In the genomic region with DNA sequence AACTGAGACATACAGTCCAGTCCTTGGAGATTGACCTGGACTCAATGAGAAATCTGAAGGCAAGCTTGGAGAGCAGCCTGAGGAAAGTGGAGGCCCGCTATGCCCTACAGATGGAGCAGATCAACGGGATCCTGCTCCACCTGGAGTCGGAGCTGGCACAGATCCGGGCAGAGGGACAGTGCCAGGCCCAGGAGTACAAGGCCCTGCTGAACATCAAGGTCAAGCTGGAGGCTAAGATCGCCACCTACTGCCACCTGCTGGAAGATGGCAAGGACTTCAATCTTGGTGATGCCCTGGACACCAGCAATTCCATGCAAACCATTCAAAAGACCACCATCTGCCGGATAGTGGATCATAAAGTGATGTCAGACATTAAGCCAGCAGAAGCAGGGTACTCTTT, we compare ENCODE assay signal across 8 cellular contexts.
DNase-seq lines count a peak whose midpoint lies in the region; FAIRE-seq lines count a peak whose summit lies in the region.

No MANE protein-coding gene starts in this region.

- peak; percentile 87 for FAIRE-seq in GM19239 (lab: Jason Lieb, UNC)

- DNase-seq in CD1c-positive myeloid dendritic cell (ENCODE audit: extremely low spot score) (peak; percentile 21), GM19239 (ENCODE audit: insufficient read length, low spot score) (no peak), UCSD-AML1 (lab: John Stamatoyannopoulos, UW; ENCODE audit: unreplicated experiment) (peak; percentile 21), iris pigment epithelial cell (ENCODE audit: low read depth) (peak; percentile 14), NCI-H345 treated with DMSO at 0.1 percent for 48 hours (lab: John Stamatoyannopoulos, UW; ENCODE audit: unreplicated experiment) (no peak), NCI-H187 treated with DMSO at 0.1 percent for 48 hours (lab: John Stamatoyannopoulos, UW) (no peak), COLO829 (ENCODE audit: low spot score) (no peak)
- DNase-seq in NK-92 treated with Interleukin-12 subunit alpha and Interleukin-12 subunit beta, amount 100 ng/mL, for 24 hours (lab: John Stamatoyannopoulos, UW) = no peak

Comparison
In these comparisons a context has a peak if more than half of its experiments do, and no peak if none do; other contexts are left out.
1. DNase-seq: peak in CD1c-positive myeloid dendritic cell (single experiment), UCSD-AML1 (single experiment) and iris pigment epithelial cell (single experiment); none in GM19239 (single experiment), NCI-H345 treated with DMSO at 0.1 percent for 48 hours (single experiment), NCI-H187 treated with DMSO at 0.1 percent for 48 hours (single experiment), NK-92 treated with Interleukin-12 subunit alpha and Interleukin-12 subunit beta, amount 100 ng/mL, for 24 hours (single experiment) and COLO829 (single experiment).